In the genomic region with DNA sequence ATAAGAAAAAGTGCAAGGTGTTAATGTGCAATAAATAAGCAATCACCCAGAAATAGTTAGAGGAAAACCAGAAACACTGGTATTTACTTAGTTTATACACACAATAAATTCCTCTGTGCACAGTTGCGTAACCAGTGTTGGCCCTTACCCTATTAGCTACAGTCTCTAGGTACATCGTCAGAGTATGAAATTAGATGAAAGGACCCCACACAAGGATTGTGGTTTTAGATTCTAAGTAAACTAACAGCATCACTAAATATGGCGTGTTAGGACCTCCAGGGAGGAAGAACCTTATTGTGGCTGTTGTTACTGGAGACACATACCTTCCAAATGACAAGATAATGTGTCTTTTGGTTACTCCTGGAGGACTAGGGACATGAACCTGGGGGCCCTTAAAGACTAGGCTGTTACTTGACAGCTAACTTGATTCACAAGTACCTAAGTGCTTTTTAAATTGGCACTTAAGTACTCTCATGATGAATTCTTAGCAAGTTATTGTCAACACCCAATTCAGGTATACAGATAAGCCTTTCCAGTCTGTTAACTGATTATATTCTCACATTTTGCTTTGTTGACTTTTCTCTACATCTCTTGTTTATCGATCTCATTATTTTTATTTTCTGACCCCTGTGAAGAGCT, we compare ENCODE assay signal across 1 cellular context.
TF ChIP-seq lines count a peak whose summit lies in the region.

No MANE protein-coding gene starts in this region.

TF ChIP-seq in HepG2, 621 proteins besides CTCF, POLR2A, EP300 and RAD21 (continued from another document and continues in another):
- TF ChIP-seq, protein P1, sequence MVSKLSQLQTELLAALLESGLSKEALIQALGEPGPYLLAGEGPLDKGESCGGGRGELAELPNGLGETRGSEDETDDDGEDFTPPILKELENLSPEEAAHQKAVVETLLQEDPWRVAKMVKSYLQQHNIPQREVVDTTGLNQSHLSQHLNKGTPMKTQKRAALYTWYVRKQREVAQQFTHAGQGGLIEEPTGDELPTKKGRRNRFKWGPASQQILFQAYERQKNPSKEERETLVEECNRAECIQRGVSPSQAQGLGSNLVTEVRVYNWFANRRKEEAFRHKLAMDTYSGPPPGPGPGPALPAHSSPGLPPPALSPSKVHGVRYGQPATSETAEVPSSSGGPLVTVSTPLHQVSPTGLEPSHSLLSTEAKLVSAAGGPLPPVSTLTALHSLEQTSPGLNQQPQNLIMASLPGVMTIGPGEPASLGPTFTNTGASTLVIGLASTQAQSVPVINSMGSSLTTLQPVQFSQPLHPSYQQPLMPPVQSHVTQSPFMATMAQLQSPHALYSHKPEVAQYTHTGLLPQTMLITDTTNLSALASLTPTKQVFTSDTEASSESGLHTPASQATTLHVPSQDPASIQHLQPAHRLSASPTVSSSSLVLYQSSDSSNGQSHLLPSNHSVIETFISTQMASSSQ (IDR thresholded peaks at IDR 0.05; ENCODE audit: low read depth): no peak
- TF ChIP-seq, protein P1 (CRISPR knock-in tag; IDR thresholded peaks at IDR 0.05; ENCODE audit: borderline replicate concordance): no peak
- TF ChIP-seq ZNF264 (CRISPR knock-in tag; IDR thresholded peaks at IDR 0.05) (peak; percentile 80), ZNF850 (CRISPR knock-in tag; conservative IDR thresholded peaks at IDR 0.05) (no peak), ZNF343 (CRISPR knock-in tag; IDR thresholded peaks at IDR 0.05) (no peak), MIXL1 (CRISPR knock-in tag; IDR thresholded peaks at IDR 0.05) (0 out of 2 replicates have a peak, but pooled peaks have one; percentile 15), ZNF83 (CRISPR knock-in tag; IDR thresholded peaks at IDR 0.05; ENCODE audit: borderline replicate concordance) (no peak), PRMT3 (CRISPR knock-in tag; IDR thresholded peaks at IDR 0.05; ENCODE audit: borderline replicate concordance, low read depth) (no peak), ZMYM3 (CRISPR knock-in tag; IDR thresholded peaks at IDR 0.05) (no peak), CEBPB (IDR thresholded peaks at IDR 0.05; ENCODE audit: borderline replicate concordance, low read depth, low read length) (peak; percentile 98), ZNF737 (CRISPR knock-in tag; IDR thresholded peaks at IDR 0.05; ENCODE audit: borderline replicate concordance) (no peak), ZNF558 (CRISPR knock-in tag; IDR thresholded peaks at IDR 0.05; ENCODE audit: borderline replicate concordance) (no peak), ZSCAN12 (CRISPR knock-in tag; IDR thresholded peaks at IDR 0.05) (no peak), ZNF274 (CRISPR knock-in tag; IDR thresholded peaks at IDR 0.05) (no peak), WIZ (CRISPR knock-in tag; IDR thresholded peaks at IDR 0.05) (no peak), ZFP41 (CRISPR knock-in tag; IDR thresholded peaks at IDR 0.05; ENCODE audit: borderline replicate concordance) (no peak), SMAD3 (CRISPR knock-in tag; IDR thresholded peaks at IDR 0.05) (no peak), ZNF792 (CRISPR knock-in tag; IDR thresholded peaks at IDR 0.05) (no peak), SYNCRIP (IDR thresholded peaks at IDR 0.05; ENCODE audit: insufficient read depth, low read depth, low read length) (no peak), ZSCAN30 (CRISPR knock-in tag; IDR thresholded peaks at IDR 0.05) (no peak), ZNF225 (CRISPR knock-in tag; IDR thresholded peaks at IDR 0.05) (no peak), KLF16 (CRISPR knock-in tag; IDR thresholded peaks at IDR 0.05) (peak in 1 of 2 experiments; percentile 49; a peak in 1 of 4 replicates), IKZF1 (IDR thresholded peaks at IDR 0.05) (no peak), MATR3 (CRISPR knock-in tag; IDR thresholded peaks at IDR 0.05) (no peak), ZHX2 (IDR thresholded peaks at IDR 0.05; ENCODE audit: low read depth) (no peak), ZHX2 (CRISPR knock-in tag; IDR thresholded peaks at IDR 0.05; ENCODE audit: borderline replicate concordance) (no peak), LBX2 (CRISPR knock-in tag; IDR thresholded peaks at IDR 0.05; ENCODE audit: borderline replicate concordance) (no peak), ZNF720 (CRISPR knock-in tag; IDR thresholded peaks at IDR 0.05) (no peak), HINFP (CRISPR knock-in tag; IDR thresholded peaks at IDR 0.05; ENCODE audit: low read depth) (no peak), CBFB (CRISPR knock-in tag; IDR thresholded peaks at IDR 0.05) (no peak), TMF1 (CRISPR knock-in tag; IDR thresholded peaks at IDR 0.05; ENCODE audit: low read depth) (no peak), PCBP1 (IDR thresholded peaks at IDR 0.05; ENCODE audit: borderline replicate concordance, low read depth, low read length) (no peak), FOXK1 (CRISPR knock-in tag; IDR thresholded peaks at IDR 0.05; ENCODE audit: borderline replicate concordance, low read depth) (peak; percentile 23; the same call in 1 of the 2 replicates)
- TF ChIP-seq, protein P2, sequence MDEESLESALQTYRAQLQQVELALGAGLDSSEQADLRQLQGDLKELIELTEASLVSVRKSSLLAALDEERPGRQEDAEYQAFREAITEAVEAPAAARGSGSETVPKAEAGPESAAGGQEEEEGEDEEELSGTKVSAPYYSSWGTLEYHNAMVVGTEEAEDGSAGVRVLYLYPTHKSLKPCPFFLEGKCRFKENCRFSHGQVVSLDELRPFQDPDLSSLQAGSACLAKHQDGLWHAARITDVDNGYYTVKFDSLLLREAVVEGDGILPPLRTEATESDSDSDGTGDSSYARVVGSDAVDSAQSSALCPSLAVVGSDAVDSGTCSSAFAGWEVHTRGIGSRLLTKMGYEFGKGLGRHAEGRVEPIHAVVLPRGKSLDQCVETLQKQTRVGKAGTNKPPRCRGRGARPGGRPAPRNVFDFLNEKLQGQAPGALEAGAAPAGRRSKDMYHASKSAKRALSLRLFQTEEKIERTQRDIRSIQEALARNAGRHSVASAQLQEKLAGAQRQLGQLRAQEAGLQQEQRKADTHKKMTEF (CRISPR knock-in tag; IDR thresholded peaks at IDR 0.05): no peak
- TF ChIP-seq, protein P3, sequence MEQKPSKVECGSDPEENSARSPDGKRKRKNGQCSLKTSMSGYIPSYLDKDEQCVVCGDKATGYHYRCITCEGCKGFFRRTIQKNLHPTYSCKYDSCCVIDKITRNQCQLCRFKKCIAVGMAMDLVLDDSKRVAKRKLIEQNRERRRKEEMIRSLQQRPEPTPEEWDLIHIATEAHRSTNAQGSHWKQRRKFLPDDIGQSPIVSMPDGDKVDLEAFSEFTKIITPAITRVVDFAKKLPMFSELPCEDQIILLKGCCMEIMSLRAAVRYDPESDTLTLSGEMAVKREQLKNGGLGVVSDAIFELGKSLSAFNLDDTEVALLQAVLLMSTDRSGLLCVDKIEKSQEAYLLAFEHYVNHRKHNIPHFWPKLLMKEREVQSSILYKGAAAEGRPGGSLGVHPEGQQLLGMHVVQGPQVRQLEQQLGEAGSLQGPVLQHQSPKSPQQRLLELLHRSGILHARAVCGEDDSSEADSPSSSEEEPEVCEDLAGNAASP (CRISPR knock-in tag; IDR thresholded peaks at IDR 0.05; ENCODE audit: borderline replicate concordance): no peak
- TF ChIP-seq, protein P4, sequence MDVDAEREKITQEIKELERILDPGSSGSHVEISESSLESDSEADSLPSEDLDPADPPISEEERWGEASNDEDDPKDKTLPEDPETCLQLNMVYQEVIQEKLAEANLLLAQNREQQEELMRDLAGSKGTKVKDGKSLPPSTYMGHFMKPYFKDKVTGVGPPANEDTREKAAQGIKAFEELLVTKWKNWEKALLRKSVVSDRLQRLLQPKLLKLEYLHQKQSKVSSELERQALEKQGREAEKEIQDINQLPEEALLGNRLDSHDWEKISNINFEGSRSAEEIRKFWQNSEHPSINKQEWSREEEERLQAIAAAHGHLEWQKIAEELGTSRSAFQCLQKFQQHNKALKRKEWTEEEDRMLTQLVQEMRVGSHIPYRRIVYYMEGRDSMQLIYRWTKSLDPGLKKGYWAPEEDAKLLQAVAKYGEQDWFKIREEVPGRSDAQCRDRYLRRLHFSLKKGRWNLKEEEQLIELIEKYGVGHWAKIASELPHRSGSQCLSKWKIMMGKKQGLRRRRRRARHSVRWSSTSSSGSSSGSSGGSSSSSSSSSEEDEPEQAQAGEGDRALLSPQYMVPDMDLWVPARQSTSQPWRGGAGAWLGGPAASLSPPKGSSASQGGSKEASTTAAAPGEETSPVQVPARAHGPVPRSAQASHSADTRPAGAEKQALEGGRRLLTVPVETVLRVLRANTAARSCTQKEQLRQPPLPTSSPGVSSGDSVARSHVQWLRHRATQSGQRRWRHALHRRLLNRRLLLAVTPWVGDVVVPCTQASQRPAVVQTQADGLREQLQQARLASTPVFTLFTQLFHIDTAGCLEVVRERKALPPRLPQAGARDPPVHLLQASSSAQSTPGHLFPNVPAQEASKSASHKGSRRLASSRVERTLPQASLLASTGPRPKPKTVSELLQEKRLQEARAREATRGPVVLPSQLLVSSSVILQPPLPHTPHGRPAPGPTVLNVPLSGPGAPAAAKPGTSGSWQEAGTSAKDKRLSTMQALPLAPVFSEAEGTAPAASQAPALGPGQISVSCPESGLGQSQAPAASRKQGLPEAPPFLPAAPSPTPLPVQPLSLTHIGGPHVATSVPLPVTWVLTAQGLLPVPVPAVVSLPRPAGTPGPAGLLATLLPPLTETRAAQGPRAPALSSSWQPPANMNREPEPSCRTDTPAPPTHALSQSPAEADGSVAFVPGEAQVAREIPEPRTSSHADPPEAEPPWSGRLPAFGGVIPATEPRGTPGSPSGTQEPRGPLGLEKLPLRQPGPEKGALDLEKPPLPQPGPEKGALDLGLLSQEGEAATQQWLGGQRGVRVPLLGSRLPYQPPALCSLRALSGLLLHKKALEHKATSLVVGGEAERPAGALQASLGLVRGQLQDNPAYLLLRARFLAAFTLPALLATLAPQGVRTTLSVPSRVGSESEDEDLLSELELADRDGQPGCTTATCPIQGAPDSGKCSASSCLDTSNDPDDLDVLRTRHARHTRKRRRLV (CRISPR knock-in tag; IDR thresholded peaks at IDR 0.05): no peak
- TF ChIP-seq, protein P5, sequence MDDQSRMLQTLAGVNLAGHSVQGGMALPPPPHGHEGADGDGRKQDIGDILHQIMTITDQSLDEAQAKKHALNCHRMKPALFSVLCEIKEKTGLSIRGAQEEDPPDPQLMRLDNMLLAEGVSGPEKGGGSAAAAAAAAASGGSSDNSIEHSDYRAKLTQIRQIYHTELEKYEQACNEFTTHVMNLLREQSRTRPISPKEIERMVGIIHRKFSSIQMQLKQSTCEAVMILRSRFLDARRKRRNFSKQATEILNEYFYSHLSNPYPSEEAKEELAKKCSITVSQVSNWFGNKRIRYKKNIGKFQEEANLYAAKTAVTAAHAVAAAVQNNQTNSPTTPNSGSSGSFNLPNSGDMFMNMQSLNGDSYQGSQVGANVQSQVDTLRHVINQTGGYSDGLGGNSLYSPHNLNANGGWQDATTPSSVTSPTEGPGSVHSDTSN (CRISPR knock-in tag; IDR thresholded peaks at IDR 0.05; ENCODE audit: borderline replicate concordance): no peak
